ENCODE assay signal across 24 cellular contexts in genomic region chr2:241760301-241760771, GRCh38. TPM values are rescaled to one million over a fixed set of nuclear protein-coding genes. Genes with fewer than 3 reads are reported as not detected.
DNase-seq lines count a peak whose midpoint lies in the region; ATAC-seq and TF ChIP-seq lines count a peak whose summit lies in the region.
"Had no signal": no experiment of that assay in that cellular context is flagged by ENCODE, and none has a peak within 500 bp of the region (broad histone marks: within the 10 kb centered on the region; RNA-seq: fewer than 3 reads in every experiment).

No MANE protein-coding gene starts in this region.

- no peak overlapping the region for H3K9ac ChIP-seq in colonic mucosa (ENCODE audit: low read depth in 2 of 2, low read length in 2 of 2)

- intact Hi-C loops in left cardiac atrium (cut with DNase I), result no loop called here
- intact Hi-C loops in heart left ventricle (cut with DNase I), result no loop called here
- intact Hi-C loops in colonic mucosa (cut with DNase I), result no loop called here

- H3K27me3 Mint-ChIP-seq in activated T-helper 17 cell treated with anti-CD3 and anti-CD28 coated beads, Interleukin-2, amount 50 U/mL, for 72 hours, result no peaks in the 10 kb centered on the region
- H3K27me3 Mint-ChIP-seq: activated CD4-positive, alpha-beta T cell treated with anti-CD3 and anti-CD28 coated beads, Interleukin-2, amount 10 ng/mL, durations not matched to agents 24 days and 14 days; activated naive CD4-positive, alpha-beta T cell treated with anti-CD3 and anti-CD28 coated beads, Interleukin-2, amount 50 U/mL, for 24 hours; type B pancreatic cell had no signal

- no peak for TF ChIP-seq CTCF in heart left ventricle (IDR thresholded peaks at IDR 0.05)
- no peak for TF ChIP-seq CTCF in HEK293 (tag by site-specific recombination; IDR thresholded peaks at IDR 0.05)
- TF ChIP-seq CTCF in colonic mucosa (IDR thresholded peaks at IDR 0.05), result no peak

- H3K4me1 Mint-ChIP-seq in activated T-helper 17 cell treated with anti-CD3 and anti-CD28 coated beads, Interleukin-2, amount 50 U/mL, for 72 hours, result peaks cover 6% of the 10 kb centered on the region

- 96 to 98% (median 97%) methylated on average over 9 to 17 of the region's 17 CpGs for WGBS in heart left ventricle, 4 donors

- no peak for ATAC-seq in left cardiac atrium
- no peak for ATAC-seq in heart left ventricle
- no peak for ATAC-seq in activated T-helper 17 cell treated with anti-CD3 and anti-CD28 coated beads, Interleukin-2, amount 50 U/mL, for 72 hours (replicated peaks)
- ATAC-seq in GM18868 (IDR thresholded peaks at IDR 0.05; ENCODE audit: unreplicated experiment), result no peak

- H3K27me3 ChIP-seq in heart left ventricle (no peaks in the 10 kb centered on the region), colonic mucosa (no peaks in the 10 kb centered on the region)
- H3K27me3 ChIP-seq: esophagus squamous epithelium had no signal

- H3K9me3 Mint-ChIP-seq in activated T-helper 17 cell treated with anti-CD3 and anti-CD28 coated beads, Interleukin-2, amount 50 U/mL, for 72 hours, result no peaks in the 10 kb centered on the region
- H3K9me3 Mint-ChIP-seq: activated CD4-positive, alpha-beta T cell treated with anti-CD3 and anti-CD28 coated beads, Interleukin-2, amount 10 ng/mL, durations not matched to agents 24 days and 14 days; activated naive CD4-positive, alpha-beta T cell treated with anti-CD3 and anti-CD28 coated beads, Interleukin-2, amount 50 U/mL, for 24 hours; type B pancreatic cell had no signal

- DNase-seq in left cardiac atrium (peak; percentile 19), heart left ventricle (no peak), mucosa of gallbladder (ENCODE audit: low spot score) (no peak), colonic mucosa (no peak)
- peak; percentile 38 for DNase-seq in stimulated activated CD8-positive, alpha-beta memory T cell treated with anti-CD3 and anti-CD28 coated beads, Interleukin-4, amount 100 ng/mL, for 48 hours
- DNase-seq: activated CD4-positive, alpha-beta T cell treated with anti-CD3 and anti-CD28 coated beads, Interleukin-2, amount 10 ng/mL, durations not matched to agents 24 days and 14 days; cerebellar nuclear complex; COR-L47; effector CD8-positive, alpha-beta T cell; esophagus squamous epithelium; NCI-H1417; NCI-H524 treated with DMSO at 0.1 percent for 48 hours; stimulated activated CD4-positive, alpha-beta T cell treated with anti-CD3 and anti-CD28 coated beads, Interleukin-4, amount 100 ng/mL, for 1 hour had no signal

- POLR2A ChIA-PET in HEK293 (lab: Yijun Ruan, JAX), result no interaction called here

- no peaks in the 10 kb centered on the region for H3K4me1 ChIP-seq in heart left ventricle
- peaks cover 2% of the 10 kb centered on the region; the same call in 1 of the 2 replicates for H3K4me1 ChIP-seq in HEK293 (ENCODE audit: control insufficient read depth, insufficient read depth, low read length)
- no peaks in the 10 kb centered on the region for H3K4me1 ChIP-seq in colonic mucosa
- H3K4me1 ChIP-seq: esophagus squamous epithelium had no signal

- no peak overlapping the region for H3K4me3 ChIP-seq in heart left ventricle
- no peak overlapping the region for H3K4me3 ChIP-seq in HEK293 (ENCODE audit: low read depth, low read length)
- H3K4me3 ChIP-seq in colonic mucosa, result no peak overlapping the region
- H3K4me3 ChIP-seq: esophagus squamous epithelium, skin epidermis had no signal

- H3K4me3 Mint-ChIP-seq in activated T-helper 17 cell treated with anti-CD3 and anti-CD28 coated beads, Interleukin-2, amount 50 U/mL, for 72 hours, result no peak overlapping the region
- H3K4me3 Mint-ChIP-seq: activated CD4-positive, alpha-beta T cell treated with anti-CD3 and anti-CD28 coated beads, Interleukin-2, amount 10 ng/mL, durations not matched to agents 24 days and 14 days; activated naive CD4-positive, alpha-beta T cell treated with anti-CD3 and anti-CD28 coated beads, Interleukin-2, amount 50 U/mL, for 24 hours; nephron; type B pancreatic cell had no signal

- peak overlapping the region; percentile 37 for H3K27ac Mint-ChIP-seq in activated T-helper 17 cell treated with anti-CD3 and anti-CD28 coated beads, Interleukin-2, amount 50 U/mL, for 72 hours
- H3K27ac Mint-ChIP-seq: activated CD4-positive, alpha-beta T cell treated with anti-CD3 and anti-CD28 coated beads, Interleukin-2, amount 10 ng/mL, durations not matched to agents 24 days and 14 days; activated naive CD4-positive, alpha-beta T cell treated with anti-CD3 and anti-CD28 coated beads, Interleukin-2, amount 50 U/mL, for 24 hours had no signal

- peaks cover 0 to 4% (median 0%) of the 10 kb centered on the region in 12 donors for H3K9me3 ChIP-seq in heart left ventricle
- no peaks in the 10 kb centered on the region for H3K9me3 ChIP-seq in HEK293 (ENCODE audit: control insufficient read depth, insufficient read depth, low read depth, low read length)
- no peaks in the 10 kb centered on the region for H3K9me3 ChIP-seq in colonic mucosa
- H3K9me3 ChIP-seq: esophagus squamous epithelium had no signal

- H3K36me3 Mint-ChIP-seq in activated T-helper 17 cell treated with anti-CD3 and anti-CD28 coated beads, Interleukin-2, amount 50 U/mL, for 72 hours (ENCODE audit: low read depth), result peaks cover 35% of the 10 kb centered on the region

- no peak for TF ChIP-seq POLR2A in heart left ventricle (IDR thresholded peaks at IDR 0.05)

- CTCF ChIA-PET in HEK293 (lab: Yijun Ruan, JAX), result no interaction called here

- peaks cover 0 to 46% (median 30%) of the 10 kb centered on the region in 9 donors for H3K36me3 ChIP-seq in heart left ventricle
- H3K36me3 ChIP-seq in HEK293 (ENCODE audit: control insufficient read depth in 2 of 2, insufficient read depth in 1 of 2, low read length in 2 of 2), result peaks cover 0 to 32% of the 10 kb centered on the region in 2 experiments; a peak in 2 of 3 replicates
- no peaks in the 10 kb centered on the region for H3K36me3 ChIP-seq in colonic mucosa

- H3K27ac ChIP-seq in heart left ventricle (no peak overlapping the region), HEK293 (ENCODE audit: extremely low read depth, low read depth, low read length) (no peak overlapping the region), colonic mucosa (no peak overlapping the region)
- H3K27ac ChIP-seq: esophagus squamous epithelium, RWPE1, skin epidermis had no signal

TF ChIP-seq in HEK293, 187 proteins besides CTCF, POLR2A, EP300 and RAD21 (continues in another document):
- TF ChIP-seq ZNF777 (tag by site-specific recombination; IDR thresholded peaks at IDR 0.05; ENCODE audit: borderline replicate concordance), result no peak
- peak; percentile 41 for TF ChIP-seq SETDB1 (IDR thresholded peaks at IDR 0.05; ENCODE audit: insufficient read length, low read length)
- TF ChIP-seq, protein P1, sequence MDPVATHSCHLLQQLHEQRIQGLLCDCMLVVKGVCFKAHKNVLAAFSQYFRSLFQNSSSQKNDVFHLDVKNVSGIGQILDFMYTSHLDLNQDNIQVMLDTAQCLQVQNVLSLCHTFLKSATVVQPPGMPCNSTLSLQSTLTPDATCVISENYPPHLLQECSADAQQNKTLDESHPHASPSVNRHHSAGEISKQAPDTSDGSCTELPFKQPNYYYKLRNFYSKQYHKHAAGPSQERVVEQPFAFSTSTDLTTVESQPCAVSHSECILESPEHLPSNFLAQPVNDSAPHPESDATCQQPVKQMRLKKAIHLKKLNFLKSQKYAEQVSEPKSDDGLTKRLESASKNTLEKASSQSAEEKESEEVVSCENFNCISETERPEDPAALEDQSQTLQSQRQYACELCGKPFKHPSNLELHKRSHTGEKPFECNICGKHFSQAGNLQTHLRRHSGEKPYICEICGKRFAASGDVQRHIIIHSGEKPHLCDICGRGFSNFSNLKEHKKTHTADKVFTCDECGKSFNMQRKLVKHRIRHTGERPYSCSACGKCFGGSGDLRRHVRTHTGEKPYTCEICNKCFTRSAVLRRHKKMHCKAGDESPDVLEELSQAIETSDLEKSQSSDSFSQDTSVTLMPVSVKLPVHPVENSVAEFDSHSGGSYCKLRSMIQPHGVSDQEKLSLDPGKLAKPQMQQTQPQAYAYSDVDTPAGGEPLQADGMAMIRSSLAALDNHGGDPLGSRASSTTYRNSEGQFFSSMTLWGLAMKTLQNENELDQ (tag by site-specific recombination; IDR thresholded peaks at IDR 0.05; ENCODE audit: low read depth), result no peak

RNA-seq across cellular contexts. Expression of gene GAL3ST2, which starts 16.3 kb away (rescaled TPM):
- total RNA-seq in left cardiac atrium (under 1 TPM in 1 of 2 donors, not detected in 1; 0.44 TPM), heart left ventricle (1 to 10 TPM in 1 of 9 donors, under 1 TPM in 1, not detected in 7; 0.21 to 1.7 TPM), mucosa of gallbladder (26.4 TPM), colonic mucosa (10 to 100 TPM; 34.2 to 70.2 TPM)
- polyA plus RNA-seq in heart left ventricle, result not detected
- 1 to 10 TPM in 1 of 2 donors, under 1 TPM in 1; 0.35 to 4.1 TPM for total RNA-seq in activated T-helper 17 cell treated with anti-CD3 and anti-CD28 coated beads, Interleukin-2, amount 50 U/mL, for 72 hours
- total RNA-seq: Daoy, M059J had no signal

RNA-seq across cellular contexts. Expression of gene D2HGDH, which starts 25.9 kb away (rescaled TPM):
- total RNA-seq in left cardiac atrium (10 to 100 TPM; 14.6 to 16.9 TPM), heart left ventricle (10 to 100 TPM in 8 of 9 donors, 1 to 10 TPM in 1; 9.2 to 24.1 (median 20.9) TPM), mucosa of gallbladder (71.5 TPM), colonic mucosa (10 to 100 TPM; 42.0 to 76.6 TPM)
- polyA plus RNA-seq in heart left ventricle, result 10 to 100 TPM in 1 of 2 donors, 1 to 10 TPM in 1; 7.6 to 19.8 TPM
- 10 to 100 TPM; 16.0 to 32.7 TPM for total RNA-seq in activated T-helper 17 cell treated with anti-CD3 and anti-CD28 coated beads, Interleukin-2, amount 50 U/mL, for 72 hours

RNA-seq across cellular contexts. Expression of gene NEU4, which starts 48.7 kb away (rescaled TPM):
- total RNA-seq in left cardiac atrium (under 1 TPM; 0.16 to 0.38 TPM), heart left ventricle (1 to 10 TPM in 1 of 9 donors, under 1 TPM in 4, not detected in 4; 0.21 to 1.4 (median 0.45) TPM), mucosa of gallbladder (34.8 TPM), colonic mucosa (10 to 100 TPM; 36.9 to 84.5 TPM)
- polyA plus RNA-seq in heart left ventricle, result under 1 TPM; 0.07 to 0.50 TPM
- 1 to 10 TPM; 1.1 to 9.8 TPM for total RNA-seq in activated T-helper 17 cell treated with anti-CD3 and anti-CD28 coated beads, Interleukin-2, amount 50 U/mL, for 72 hours
- total RNA-seq: Daoy, esophagus squamous epithelium, H7, M059J had no signal

RNA-seq across cellular contexts. Expression of gene ING5, which starts 58.5 kb away (rescaled TPM):
- 10 to 100 TPM; 17.4 to 20.1 TPM for total RNA-seq in left cardiac atrium
- total RNA-seq in heart left ventricle, result 10 to 100 TPM; 11.8 to 29.3 (median 18.2) TPM
- polyA plus RNA-seq in heart left ventricle, result 10 to 100 TPM; 18.0 to 27.5 TPM
- 10 to 100 TPM; 43.5 to 52.3 TPM for total RNA-seq in activated T-helper 17 cell treated with anti-CD3 and anti-CD28 coated beads, Interleukin-2, amount 50 U/mL, for 72 hours
- total RNA-seq in mucosa of gallbladder, result 47.4 TPM
- total RNA-seq in colonic mucosa, result 10 to 100 TPM; 18.3 to 44.2 TPM

Comparison
In these comparisons a context has a peak if more than half of its experiments do, and no peak if none do; other contexts are left out.
1. DNase-seq: peak in left cardiac atrium (single experiment) and stimulated activated CD8-positive, alpha-beta memory T cell treated with anti-CD3 and anti-CD28 coated beads, Interleukin-4, amount 100 ng/mL, for 48 hours (single experiment); none in heart left ventricle (0 of 5), mucosa of gallbladder (single experiment) and colonic mucosa (single experiment).